In the genomic region with DNA sequence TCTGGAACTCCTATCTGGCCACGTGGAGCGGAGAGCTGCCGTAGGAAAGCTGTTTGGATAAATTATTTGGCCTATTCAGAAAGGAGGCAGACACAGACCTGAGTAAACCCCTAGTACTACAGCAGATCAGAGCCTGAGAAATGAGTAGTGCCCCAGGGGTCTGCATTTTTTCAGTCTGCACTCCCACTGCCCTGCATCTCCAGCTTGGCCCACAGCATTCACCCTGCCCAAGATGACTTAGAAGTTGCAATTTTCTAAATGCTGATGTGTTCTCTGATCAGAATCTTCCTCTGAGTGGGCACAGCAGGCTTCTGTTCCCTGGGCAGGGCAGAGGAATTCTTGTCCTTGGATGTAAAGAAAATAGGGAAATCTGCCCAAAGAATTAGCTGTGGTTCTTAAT, we compare ENCODE assay signal across 14 cellular contexts. TPM values are rescaled to one million over a fixed set of nuclear protein-coding genes. Genes with fewer than 3 reads are reported as not detected.
DNase-seq lines count a peak whose midpoint lies in the region; ATAC-seq and TF ChIP-seq lines count a peak whose summit lies in the region.
"Had no signal": no experiment of that assay in that cellular context is flagged by ENCODE, and none has a peak within 500 bp of the region (broad histone marks: within the 10 kb centered on the region; RNA-seq: fewer than 3 reads in every experiment).

No MANE protein-coding gene starts in this region.

- H3K9me3 Mint-ChIP-seq in CD14-positive monocyte = peaks cover 0 to 3% (median 0%) of the 10 kb centered on the region in 7 donors
- no peaks in the 10 kb centered on the region for H3K9me3 Mint-ChIP-seq in activated T-helper 17 cell treated with anti-CD3 and anti-CD28 coated beads, Interleukin-2, amount 50 U/mL, for 72 hours
- no peaks in the 10 kb centered on the region for H3K9me3 Mint-ChIP-seq in activated naive CD4-positive, alpha-beta T cell treated with anti-CD3 and anti-CD28 coated beads for 36 hours
- H3K9me3 Mint-ChIP-seq: CD4-positive, alpha-beta memory T cell; IgD-negative memory B cell had no signal

- H3K27ac ChIP-seq in HL-60 (replicated peaks) (peak overlapping the region; percentile 92), neutrophil (peak overlapping the region; percentile 90)

- CTCF ChIA-PET in activated naive CD4-positive, alpha-beta T cell treated with anti-CD3 and anti-CD28 coated beads for 36 hours (lab: Charles Lee) = interaction anchor here (0.6 to 2.5 kb wide), 2 partner anchors 9 to 55 kb away, joined by 4 to 7 read pairs; no protein-coding TSS in a partner anchor

- H3K27me3 ChIP-seq in HL-60 (ENCODE audit: insufficient read depth, poor library complexity, severe bottlenecking) (no peaks in the 10 kb centered on the region), neutrophil (no peaks in the 10 kb centered on the region)
- H3K27me3 ChIP-seq: BLaER1 treated with 17β-estradiol and CSF1 and Interleukin-3, amounts not matched to agents 10 nM and 100 nM had no signal

- no peak for ATAC-seq in activated T-helper 17 cell treated with anti-CD3 and anti-CD28 coated beads, Interleukin-2, amount 50 U/mL, for 72 hours (replicated peaks)
- no peak for ATAC-seq in HG03108 (IDR thresholded peaks at IDR 0.05; ENCODE audit: unreplicated experiment)

- peaks cover 47% of the 10 kb centered on the region for H3K4me1 Mint-ChIP-seq in CD14-positive monocyte
- no peaks in the 10 kb centered on the region for H3K4me1 Mint-ChIP-seq in activated T-helper 17 cell treated with anti-CD3 and anti-CD28 coated beads, Interleukin-2, amount 50 U/mL, for 72 hours
- no peaks in the 10 kb centered on the region for H3K4me1 Mint-ChIP-seq in activated naive CD4-positive, alpha-beta T cell treated with anti-CD3 and anti-CD28 coated beads for 36 hours (ENCODE audit: low read depth)
- H3K4me1 Mint-ChIP-seq: CD4-positive, alpha-beta memory T cell had no signal

- H3K4me1 ChIP-seq in neutrophil (ENCODE audit: control insufficient read depth in 1 of 2, insufficient read depth in 1 of 2, low read depth in 1 of 2, low read length in 1 of 2) = peaks cover 66 to 70% of the 10 kb centered on the region in 2 experiments
- H3K4me1 ChIP-seq: HAP-1 had no signal

- peaks cover 0 to 2% (median 0%) of the 10 kb centered on the region in 3 donors for H3K27me3 Mint-ChIP-seq in CD14-positive monocyte (ENCODE audit: low read depth in 3 of 3)
- H3K27me3 Mint-ChIP-seq in activated T-helper 17 cell treated with anti-CD3 and anti-CD28 coated beads, Interleukin-2, amount 50 U/mL, for 72 hours = peaks cover 3% of the 10 kb centered on the region
- no peaks in the 10 kb centered on the region for H3K27me3 Mint-ChIP-seq in activated naive CD4-positive, alpha-beta T cell treated with anti-CD3 and anti-CD28 coated beads for 36 hours (ENCODE audit: low read depth)

- H3K4me3 ChIP-seq in HL-60 (replicated peaks; ENCODE audit: insufficient read depth, low read length) = no peak overlapping the region
- peak overlapping the region in 1 of 2 experiments; percentile 28 for H3K4me3 ChIP-seq in neutrophil (ENCODE audit: low read depth in 1 of 2, low read length in 1 of 2)
- H3K4me3 ChIP-seq: BLaER1 treated with 17β-estradiol and CSF1 and Interleukin-3, amounts not matched to agents 10 nM and 100 nM; HAP-1 had no signal

- H3K36me3 ChIP-seq in neutrophil = no peaks in the 10 kb centered on the region
- H3K36me3 ChIP-seq: BLaER1 treated with 17β-estradiol and CSF1 and Interleukin-3, amounts not matched to agents 10 nM and 100 nM; HAP-1 had no signal

- peaks cover 0 to 3% of the 10 kb centered on the region in 2 donors for H3K36me3 Mint-ChIP-seq in CD14-positive monocyte
- H3K36me3 Mint-ChIP-seq in activated T-helper 17 cell treated with anti-CD3 and anti-CD28 coated beads, Interleukin-2, amount 50 U/mL, for 72 hours (ENCODE audit: low read depth) = no peaks in the 10 kb centered on the region
- H3K36me3 Mint-ChIP-seq in activated naive CD4-positive, alpha-beta T cell treated with anti-CD3 and anti-CD28 coated beads for 36 hours (ENCODE audit: low read depth) = no peaks in the 10 kb centered on the region
- H3K36me3 Mint-ChIP-seq: CD4-positive, alpha-beta memory T cell; IgD-negative memory B cell had no signal

- DNase-seq in CD14-positive monocyte (ENCODE audit: low spot score) = no peak
- DNase-seq in HL-60 (ENCODE audit: low read depth in 1 of 2, low spot score in 1 of 2) = no peak
- DNase-seq in activated T-cell treated with anti-CD3 and anti-CD28 coated beads for 4 hours = no peak
- DNase-seq in HT-29 (ENCODE audit: low spot score) = no peak
- DNase-seq in activated naive CD4-positive, alpha-beta T cell treated with anti-CD3 and anti-CD28 coated beads for 36 hours = no peak
- DNase-seq: ACHN; CD4-positive, alpha-beta memory T cell; DMS79 had no signal

- no peak overlapping the region for H3K4me3 Mint-ChIP-seq in CD14-positive monocyte
- H3K4me3 Mint-ChIP-seq in activated T-helper 17 cell treated with anti-CD3 and anti-CD28 coated beads, Interleukin-2, amount 50 U/mL, for 72 hours = no peak overlapping the region
- no peak overlapping the region for H3K4me3 Mint-ChIP-seq in activated naive CD4-positive, alpha-beta T cell treated with anti-CD3 and anti-CD28 coated beads for 36 hours
- H3K4me3 Mint-ChIP-seq: CD4-positive, alpha-beta memory T cell; IgD-negative memory B cell had no signal

- intact Hi-C loops in CD14-positive monocyte (cut with micrococcal nuclease) = loop anchor here in 1 of 2 donors (2.0 to 5.0 kb wide), 2 partner anchors 25 to 42 kb away; no protein-coding TSS in a partner anchor
- intact Hi-C loops in activated naive CD4-positive, alpha-beta T cell treated with anti-CD3 and anti-CD28 coated beads for 36 hours (cut with micrococcal nuclease) = no loop called here

- TF ChIP-seq CTCF in CD14-positive monocyte (IDR thresholded peaks at IDR 0.05) (no peak), HL-60 (IDR thresholded peaks at IDR 0.05; ENCODE audit: insufficient read depth, low read length) (no peak), neutrophil (IDR thresholded peaks at IDR 0.05) (no peak)

- peak overlapping the region; percentile 93 to 98 (median 94) for H3K27ac Mint-ChIP-seq in CD14-positive monocyte
- H3K27ac Mint-ChIP-seq in activated T-helper 17 cell treated with anti-CD3 and anti-CD28 coated beads, Interleukin-2, amount 50 U/mL, for 72 hours = peak overlapping the region; percentile 15
- no peak overlapping the region for H3K27ac Mint-ChIP-seq in activated naive CD4-positive, alpha-beta T cell treated with anti-CD3 and anti-CD28 coated beads for 36 hours
- H3K27ac Mint-ChIP-seq: IgD-negative memory B cell had no signal

- H3K9me3 ChIP-seq in neutrophil = no peaks in the 10 kb centered on the region
- H3K9me3 ChIP-seq: BLaER1 treated with 17β-estradiol and CSF1 and Interleukin-3, amounts not matched to agents 10 nM and 100 nM; HAP-1 had no signal

RNA-seq across cellular contexts. Expression of a gene that starts 55.1 kb away (rescaled TPM):
- 10 to 100 TPM; 20.4 to 33.6 TPM for polyA plus RNA-seq in CD14-positive monocyte
- 10 to 100 TPM; 17.2 to 20.3 TPM for total RNA-seq in activated T-helper 17 cell treated with anti-CD3 and anti-CD28 coated beads, Interleukin-2, amount 50 U/mL, for 72 hours
- total RNA-seq in HT-29 (2014; rRNA removed; shearing (Covaris generic)) = 8.6 and 10.3 TPM in 2 replicates
- total RNA-seq in activated naive CD4-positive, alpha-beta T cell treated with anti-CD3 and anti-CD28 coated beads for 36 hours = 10 to 100 TPM; 19.2 to 20.6 TPM

RNA-seq across cellular contexts. Expression of a gene that starts 57.1 kb away (rescaled TPM):
- not detected for polyA plus RNA-seq in CD14-positive monocyte
- not detected for total RNA-seq in activated T-helper 17 cell treated with anti-CD3 and anti-CD28 coated beads, Interleukin-2, amount 50 U/mL, for 72 hours
- not detected in 2 replicates for total RNA-seq in HT-29 (2014; rRNA removed; shearing (Covaris generic))
- not detected for total RNA-seq in activated naive CD4-positive, alpha-beta T cell treated with anti-CD3 and anti-CD28 coated beads for 36 hours
- total RNA-seq: CD4-positive, alpha-beta memory T cell had no signal
- polyA plus RNA-seq: CD4-positive, alpha-beta memory T cell; IgD-negative memory B cell had no signal

RNA-seq across cellular contexts. Expression of a gene that starts 57.2 kb away (rescaled TPM):
- not detected for polyA plus RNA-seq in CD14-positive monocyte
- not detected for total RNA-seq in activated T-helper 17 cell treated with anti-CD3 and anti-CD28 coated beads, Interleukin-2, amount 50 U/mL, for 72 hours
- total RNA-seq in HT-29 (2014; rRNA removed; shearing (Covaris generic)) = not detected in 2 replicates
- total RNA-seq in activated naive CD4-positive, alpha-beta T cell treated with anti-CD3 and anti-CD28 coated beads for 36 hours = not detected
- total RNA-seq: CD4-positive, alpha-beta memory T cell had no signal
- polyA plus RNA-seq: IgD-negative memory B cell had no signal
